8 cellular contexts compared by ENCODE assay signal in genomic region chr18:32018331-32019250, GRCh38. TPM values are rescaled to one million over a fixed set of nuclear protein-coding genes. Genes with fewer than 3 reads are reported as not detected.
DNase-seq lines count a peak whose midpoint lies in the region; ATAC-seq and TF ChIP-seq lines count a peak whose summit lies in the region.

RNF125 (plus strand) TSS chr18:32018825; CDS start chr18:32018864, 39 bp downstream.

- peak within 1 kb of the TSS; percentile 99 for H3K27ac Mint-ChIP-seq in central memory CD8-positive, alpha-beta T cell (ENCODE audit: low read depth)

- POLR2A ChIA-PET in AG04449 (lab: Yijun Ruan, JAX), result no interaction called here

- H3K4me3 Mint-ChIP-seq in central memory CD8-positive, alpha-beta T cell, result peak within 1 kb of the TSS; percentile 100

- H3K4me3 ChIP-seq in AG04449 (ENCODE audit: low read depth, low read length) (peak within 1 kb of the TSS; percentile 58), kidney epithelial cell (ENCODE audit: low read depth, low read length) (peak within 1 kb of the TSS; percentile 61)

- DNase-seq in AG04449 (ENCODE audit: low read depth, low spot score) (peak; percentile 5), NCI-H2227 treated with DMSO at 0.1 percent for 48 hours (lab: John Stamatoyannopoulos, UW) (peak; percentile 73), kidney epithelial cell (ENCODE audit: low read depth) (peak; percentile 74)
- peak; percentile 65 for DNase-seq in activated CD4-positive, CD25-positive, alpha-beta regulatory T cell treated with anti-CD3 and anti-CD28 coated beads, Interleukin-2, amount 50 U/mL, for 16 hours (ENCODE audit: low read depth, low spot score)
- peak; percentile 80 to 92 for DNase-seq in central memory CD8-positive, alpha-beta T cell (ENCODE audit: low spot score in 2 of 2)
- DNase-seq in stimulated activated CD4-positive, alpha-beta T cell treated with anti-CD3 and anti-CD28 coated beads, Interleukin-15, amount 100 ng/mL, for 24 hours, result peak; percentile 91

- ATAC-seq in GM18868 (IDR thresholded peaks at IDR 0.05; ENCODE audit: unreplicated experiment), result peak; percentile 87
- ATAC-seq in HG03103 (IDR thresholded peaks at IDR 0.05; ENCODE audit: low read depth, unreplicated experiment), result peak; percentile 83
- peak; percentile 70 for ATAC-seq in central memory CD8-positive, alpha-beta T cell (replicated peaks; ENCODE audit: extremely low read depth, poor library complexity, severe bottlenecking)

- CTCF ChIA-PET in AG04449 (lab: Yijun Ruan, JAX), result interaction anchor here (0.9 to 1.1 kb wide), 2 partner anchors 10 to 199 kb away, joined by 3 to 4 read pairs; no protein-coding TSS in a partner anchor

- TF ChIP-seq CTCF in AG04449 (IDR thresholded peaks at IDR 0.05; ENCODE audit: insufficient read depth, low read length, missing control alignments) (no peak), kidney epithelial cell (IDR thresholded peaks at IDR 0.05; ENCODE audit: insufficient read depth, low read length, poor library complexity, severe bottlenecking) (peak; percentile 2)

- H3K4me1 Mint-ChIP-seq in central memory CD8-positive, alpha-beta T cell, result peaks cover 55% of the 10 kb centered on the region

- H3K36me3 ChIP-seq in kidney epithelial cell (ENCODE audit: control insufficient read depth, insufficient read depth, low read length), result no peaks in the 10 kb centered on the region

- no peaks in the 10 kb centered on the region for H3K27me3 Mint-ChIP-seq in central memory CD8-positive, alpha-beta T cell

- peaks cover 30% of the 10 kb centered on the region for H3K36me3 Mint-ChIP-seq in central memory CD8-positive, alpha-beta T cell (ENCODE audit: insufficient read depth)

- H3K27me3 ChIP-seq in kidney epithelial cell (ENCODE audit: control insufficient read depth, insufficient read depth, low read length), result no peaks in the 10 kb centered on the region

- no peaks in the 10 kb centered on the region for H3K9me3 Mint-ChIP-seq in central memory CD8-positive, alpha-beta T cell

RNA-seq across cellular contexts. Expression of gene RNF125, which starts in this region (rescaled TPM):
- 1.4 and 3.2 TPM in 2 replicates for total RNA-seq in kidney epithelial cell

Comparison
In these comparisons a context has a peak if more than half of its experiments do, and no peak if none do; other contexts are left out.
1. Peak in every context shown above with its lines: DNase-seq, ATAC-seq and H3K4me3 ChIP-seq.
2. DNase-seq: peak in every context shown above with its lines; median percentile 91 in stimulated activated CD4-positive, alpha-beta T cell treated with anti-CD3 and anti-CD28 coated beads, Interleukin-15, amount 100 ng/mL, for 24 hours; 86 in central memory CD8-positive, alpha-beta T cell; 74 in kidney epithelial cell; 73 in NCI-H2227 treated with DMSO at 0.1 percent for 48 hours; 65 in activated CD4-positive, CD25-positive, alpha-beta regulatory T cell treated with anti-CD3 and anti-CD28 coated beads, Interleukin-2, amount 50 U/mL, for 16 hours; 5 in AG04449.